Comparison of ENCODE assay signal across 8 cellular contexts in genomic region chr17:32350662-32351418, GRCh38. TPM values are rescaled to one million over a fixed set of nuclear protein-coding genes. Genes with fewer than 3 reads are reported as not detected.
DNase-seq lines count a peak whose midpoint lies in the region; ATAC-seq and TF ChIP-seq lines count a peak whose summit lies in the region.

No MANE protein-coding gene starts in this region.

- peak overlapping the region; percentile 99 for H3K4me3 Mint-ChIP-seq in activated CD4-positive, alpha-beta T cell treated with anti-CD3 and anti-CD28 coated beads for 36 hours

- peaks cover 23% of the 10 kb centered on the region for H3K4me1 ChIP-seq in osteoblast (ENCODE audit: insufficient read depth, low read length)

- peaks cover 60% of the 10 kb centered on the region for H3K36me3 Mint-ChIP-seq in activated CD4-positive, alpha-beta T cell treated with anti-CD3 and anti-CD28 coated beads for 36 hours (ENCODE audit: low read depth)

- peak; percentile 32 for ATAC-seq in activated CD4-positive, alpha-beta T cell treated with anti-CD3 and anti-CD28 coated beads for 36 hours
- ATAC-seq in HG02678 (IDR thresholded peaks at IDR 0.05; ENCODE audit: unreplicated experiment) (peak; percentile 14), GM21360 (IDR thresholded peaks at IDR 0.05; ENCODE audit: unreplicated experiment) (no peak)

- intact Hi-C loops in activated CD4-positive, alpha-beta T cell treated with anti-CD3 and anti-CD28 coated beads for 36 hours (cut with DNase I, micrococcal nuclease): loop anchor here (1.0 to 5.0 kb wide), 7 partner anchors 9 to 414 kb away; partner anchors contain the start of genes PSMD11 (in 2 of the 2), C17orf75 (in 1 of the 2), LRRC37B (in 1 of the 2) and SUZ12 (in 1 of the 2)

- no peaks in the 10 kb centered on the region for H3K27me3 Mint-ChIP-seq in activated CD4-positive, alpha-beta T cell treated with anti-CD3 and anti-CD28 coated beads for 36 hours

- H3K27ac Mint-ChIP-seq in activated CD4-positive, alpha-beta T cell treated with anti-CD3 and anti-CD28 coated beads for 36 hours: peak overlapping the region; percentile 100

- peak overlapping the region; percentile 96 for H3K4me2 ChIP-seq in osteoblast (ENCODE audit: insufficient read depth, low read length)

- H3K9me3 Mint-ChIP-seq in activated CD4-positive, alpha-beta T cell treated with anti-CD3 and anti-CD28 coated beads for 36 hours (ENCODE audit: low read depth): no peaks in the 10 kb centered on the region

- peaks cover 68% of the 10 kb centered on the region for H3K79me2 ChIP-seq in osteoblast (ENCODE audit: insufficient read depth, low read length)

- TF ChIP-seq CTCF in osteoblast (IDR thresholded peaks at IDR 0.05; ENCODE audit: extremely low read depth, low read depth, low read length): no peak

- peak overlapping the region; percentile 97 for H2AFZ ChIP-seq in osteoblast (ENCODE audit: low read length)

- H3K27ac ChIP-seq in osteoblast (ENCODE audit: low read depth, low read length): peak overlapping the region; percentile 100

- H3K4me1 Mint-ChIP-seq in activated CD4-positive, alpha-beta T cell treated with anti-CD3 and anti-CD28 coated beads for 36 hours: peaks cover 36% of the 10 kb centered on the region

- peak overlapping the region; percentile 100 for H3K4me3 ChIP-seq in osteoblast (ENCODE audit: insufficient read depth, low read length)

- DNase-seq in activated CD4-positive, alpha-beta T cell treated with anti-CD3 and anti-CD28 coated beads for 36 hours: peak; percentile 59
- no peak for DNase-seq in activated CD4-positive, alpha-beta T cell treated with anti-CD3 and anti-CD28 coated beads for 1 hour
- DNase-seq in NCI-H345 treated with DMSO at 0.1 percent for 48 hours (lab: John Stamatoyannopoulos, UW; ENCODE audit: unreplicated experiment) (peak; percentile 31), foreskin melanocyte (peak; percentile 50), osteoblast (ENCODE audit: insufficient read length, low spot score, missing footprints) (no peak)
- peak; percentile 46 for DNase-seq in activated naive CD4-positive, alpha-beta T cell treated with Interleukin-2 at 50 U/mL for 16 hours

- H3K9me3 ChIP-seq in osteoblast (ENCODE audit: low read depth, low read length): no peaks in the 10 kb centered on the region

- peaks cover 42% of the 10 kb centered on the region for H4K20me1 ChIP-seq in osteoblast (ENCODE audit: insufficient read depth, low read length)

- CTCF ChIA-PET in activated CD4-positive, alpha-beta T cell treated with anti-CD3 and anti-CD28 coated beads for 36 hours (lab: Charles Lee): interaction anchor here (1.0 to 1.9 kb wide), 3 partner anchors 10 to 20 kb away, joined by 3 to 9 read pairs (median 6); no protein-coding TSS in a partner anchor

- H3K27me3 ChIP-seq in osteoblast (ENCODE audit: insufficient read depth, low read length): no peaks in the 10 kb centered on the region

- POLR2A ChIA-PET in activated CD4-positive, alpha-beta T cell treated with anti-CD3 and anti-CD28 coated beads for 36 hours (lab: Charles Lee): interaction anchor here (0.6 to 1.4 kb wide), 7 partner anchors 10 to 244 kb away, joined by 3 to 13 read pairs (median 4); partner anchors contain the start of gene PSMD11

- H3K36me3 ChIP-seq in osteoblast (ENCODE audit: insufficient read depth, low read length): peaks cover 35% of the 10 kb centered on the region

RNA-seq across cellular contexts. Expression of gene ZNF207, which starts 0.9 kb away (rescaled TPM):
- 100 to 1,000 TPM; 197 to 231 TPM for total RNA-seq in activated CD4-positive, alpha-beta T cell treated with anti-CD3 and anti-CD28 coated beads for 36 hours
- 131 and 144 TPM in 2 replicates for total RNA-seq in osteoblast

RNA-seq across cellular contexts. Expression of gene C17orf75, which starts 8.9 kb away (rescaled TPM):
- total RNA-seq in activated CD4-positive, alpha-beta T cell treated with anti-CD3 and anti-CD28 coated beads for 36 hours: 10 to 100 TPM; 21.9 to 34.0 TPM
- 12.7 and 15.9 TPM in 2 replicates for total RNA-seq in osteoblast

Comparison
In these comparisons a context has a peak if more than half of its experiments do, and no peak if none do; other contexts are left out.
1. DNase-seq: peak in activated CD4-positive, alpha-beta T cell treated with anti-CD3 and anti-CD28 coated beads for 36 hours (single experiment), NCI-H345 treated with DMSO at 0.1 percent for 48 hours (single experiment), activated naive CD4-positive, alpha-beta T cell treated with Interleukin-2 at 50 U/mL for 16 hours (single experiment) and foreskin melanocyte (single experiment); none in activated CD4-positive, alpha-beta T cell treated with anti-CD3 and anti-CD28 coated beads for 1 hour (single experiment) and osteoblast (single experiment).